10 cellular contexts compared by ENCODE assay signal in the genomic region with DNA sequence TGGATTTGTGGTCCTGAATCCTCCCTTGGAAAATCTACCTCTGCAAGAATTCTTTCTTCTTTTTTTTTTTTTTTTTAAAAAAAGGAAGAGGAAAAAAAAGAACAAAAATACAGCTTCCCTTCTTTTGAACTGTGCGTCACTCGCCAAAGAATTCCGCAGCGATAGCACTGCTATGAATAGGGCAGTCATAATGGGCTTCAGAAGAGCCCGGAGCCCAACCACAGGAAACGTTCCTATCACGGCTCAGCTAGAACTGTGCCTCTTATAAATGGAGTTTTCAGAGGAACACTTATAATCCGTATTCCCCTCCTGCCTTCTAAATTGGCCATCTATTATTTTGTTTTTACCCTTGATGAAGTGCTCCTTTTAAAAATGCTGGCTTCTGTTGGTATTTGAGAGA.
DNase-seq lines count a peak whose midpoint lies in the region; ATAC-seq and TF ChIP-seq lines count a peak whose summit lies in the region.
"Had no signal": no experiment of that assay in that cellular context is flagged by ENCODE, and none has a peak within 500 bp of the region (broad histone marks: within the 10 kb centered on the region; RNA-seq: fewer than 3 reads in every experiment).

No MANE protein-coding gene starts in this region.

- H3K9me3 ChIP-seq in esophagus muscularis mucosa: no peaks in the 10 kb centered on the region

- H3K27ac Mint-ChIP-seq in nephron progenitor cell: no peak overlapping the region

- no peaks in the 10 kb centered on the region for H3K36me3 ChIP-seq in esophagus muscularis mucosa

- 35% methylated on average over 8 of the region's 8 CpGs for WGBS in esophagus muscularis mucosa

- TF ChIP-seq EP300 in esophagus muscularis mucosa (IDR thresholded peaks at IDR 0.05): no peak

- peak overlapping the region; percentile 67 for H3K4me3 Mint-ChIP-seq in nephron progenitor cell

- peaks cover 8% of the 10 kb centered on the region for H3K9me3 Mint-ChIP-seq in nephron progenitor cell

- H3K27ac ChIP-seq in esophagus muscularis mucosa (replicated peaks in 1 of 4): peak overlapping the region; percentile 65 to 81 (median 74)

- H3K36me3 Mint-ChIP-seq in nephron progenitor cell (ENCODE audit: low read depth): no peaks in the 10 kb centered on the region

- peaks cover 51% of the 10 kb centered on the region for H3K4me1 Mint-ChIP-seq in nephron progenitor cell

- H3K4me3 ChIP-seq in esophagus muscularis mucosa: peak overlapping the region; percentile 8 to 38 (median 32)

- intact Hi-C loops in esophagus muscularis mucosa (cut with DNase I): no loop called here

- ATAC-seq in HG02840 (IDR thresholded peaks at IDR 0.05; ENCODE audit: low FRiP score, unreplicated experiment): no peak
- ATAC-seq: esophagus mucosa had no signal

- TF ChIP-seq POLR2A in esophagus muscularis mucosa (IDR thresholded peaks at IDR 0.05; ENCODE audit: low read depth): no peak

- no peaks in the 10 kb centered on the region for H3K27me3 ChIP-seq in esophagus muscularis mucosa

- peaks cover 55 to 64% (median 60%) of the 10 kb centered on the region in 4 donors for H3K4me1 ChIP-seq in esophagus muscularis mucosa

- DNase-seq in A172 (ENCODE audit: low spot score) (peak; percentile 79), RPMI8226 (peak; percentile 72), esophagus muscularis mucosa (ENCODE audit: extremely low spot score) (no peak), nephron progenitor cell (no peak), NK-92 (lab: John Stamatoyannopoulos, UW; ENCODE audit: unreplicated experiment) (no peak), NCI-H1048 (lab: John Stamatoyannopoulos, UW) (no peak)
- no peak for DNase-seq in stimulated activated CD4-positive, alpha-beta T cell treated with anti-CD3 and anti-CD28 coated beads, Interleukin-12 subunit alpha, Interleukin-12 subunit beta, amount 100 ng/mL, for 4 hours
- DNase-seq: DMS 273 treated with DMSO at 0.1 percent for 48 hours had no signal

- peaks cover 7% of the 10 kb centered on the region for H3K27me3 Mint-ChIP-seq in nephron progenitor cell (ENCODE audit: low read depth, poor library complexity)

- TF ChIP-seq CTCF in esophagus muscularis mucosa (IDR thresholded peaks at IDR 0.05) (no peak), nephron progenitor cell (IDR thresholded peaks at IDR 0.05) (no peak)

Comparison
In these comparisons a context has a peak if more than half of its experiments do, and no peak if none do; other contexts are left out.
1. DNase-seq: peak in A172 (single experiment) and RPMI8226 (single experiment); none in esophagus muscularis mucosa (single experiment), nephron progenitor cell (single experiment), NK-92 (single experiment), NCI-H1048 (single experiment) and stimulated activated CD4-positive, alpha-beta T cell treated with anti-CD3 and anti-CD28 coated beads, Interleukin-12 subunit alpha, Interleukin-12 subunit beta, amount 100 ng/mL, for 4 hours (single experiment).